Comparison of ENCODE assay signal across 24 cellular contexts in genomic region chr15:35047996-35048395, GRCh38. TPM values are rescaled to one million over a fixed set of nuclear protein-coding genes. Genes with fewer than 3 reads are reported as not detected.
DNase-seq lines count a peak whose midpoint lies in the region; ATAC-seq, FAIRE-seq and TF ChIP-seq lines count a peak whose summit lies in the region.
"Had no signal": no experiment of that assay in that cellular context is flagged by ENCODE, and none has a peak within 500 bp of the region (broad histone marks: within the 10 kb centered on the region; RNA-seq: fewer than 3 reads in every experiment).

No MANE protein-coding gene starts in this region.

- H3K14ac ChIP-seq in mesenchymal stem cell (ENCODE audit: low read length in 2 of 2): no peak overlapping the region

- H2AK5ac ChIP-seq in mesenchymal stem cell (ENCODE audit: low read length, severe bottlenecking): no peak overlapping the region

- POLR2A ChIA-PET in A549 (lab: Yijun Ruan, JAX): no interaction called here

- no peak overlapping the region for H2BK12ac ChIP-seq in mesenchymal stem cell (ENCODE audit: low read length in 2 of 2)

- H3K4me2 ChIP-seq in A549 (peak overlapping the region; percentile 3; the same call in 1 of the 3 replicates), mesenchymal stem cell (ENCODE audit: low read length, poor library complexity, severe bottlenecking) (no peak overlapping the region)
- H3K4me2 ChIP-seq: BLaER1 had no signal

- H3K27me3 ChIP-seq in mesenchymal stem cell (ENCODE audit: control insufficient read depth in 1 of 2, insufficient read depth in 1 of 2, low read length in 2 of 2): no peaks in the 10 kb centered on the region
- H3K27me3 ChIP-seq: BE2C, BLaER1 had no signal

- no peak overlapping the region for H3K27ac ChIP-seq in A549
- peak overlapping the region; percentile 90 for H3K27ac ChIP-seq in mesenchymal stem cell (ENCODE audit: low read length, poor library complexity, severe bottlenecking)
- H3K27ac ChIP-seq: 22Rv1, BLaER1 had no signal

- H3K4me1 ChIP-seq in A549 (peaks cover 5% of the 10 kb centered on the region; the same call in 2 of the 3 replicates), mesenchymal stem cell (ENCODE audit: control insufficient read depth, insufficient read depth, low read depth, low read length) (peaks cover 3% of the 10 kb centered on the region)
- H3K4me1 ChIP-seq: BE2C, BLaER1 had no signal

- no peak overlapping the region for H2AFZ ChIP-seq in mesenchymal stem cell (ENCODE audit: low read depth, low read length)

- no peak overlapping the region for H3K18ac ChIP-seq in mesenchymal stem cell (ENCODE audit: low read depth in 1 of 2, low read length in 2 of 2)

- no peak overlapping the region for H2BK5ac ChIP-seq in mesenchymal stem cell (ENCODE audit: low read depth, low read length, poor library complexity, severe bottlenecking)

- H3K36me3 ChIP-seq in mesenchymal stem cell (ENCODE audit: control insufficient read depth in 1 of 2, insufficient read depth in 2 of 2, low read depth in 1 of 2, low read length in 2 of 2): no peaks in the 10 kb centered on the region
- H3K36me3 ChIP-seq: BE2C, BLaER1 had no signal

- CTCF ChIA-PET in A549 (lab: Yijun Ruan, JAX): no interaction called here

- no peak for ATAC-seq in A549
- ATAC-seq in activated CD4-positive, CD25-positive, alpha-beta regulatory T cell treated with anti-CD3 and anti-CD28 coated beads, Interleukin-2, amount 50 U/mL, for 24 hours: no peak

- no peaks in the 10 kb centered on the region for H3K79me1 ChIP-seq in mesenchymal stem cell (replicated peaks; ENCODE audit: low read length, poor library complexity, severe bottlenecking)

- FAIRE-seq in A549 (lab: Jason Lieb, UNC): no peak
- FAIRE-seq: GM12891, GM18507 had no signal

- TF ChIP-seq EP300 in A549 (IDR thresholded peaks at IDR 0.05): no peak

- no peak overlapping the region for H2BK120ac ChIP-seq in mesenchymal stem cell (ENCODE audit: low read depth, low read length)

- no peak overlapping the region for H4K91ac ChIP-seq in mesenchymal stem cell (ENCODE audit: low read length)

- H3K4me3 ChIP-seq in A549: no peak overlapping the region
- no peak overlapping the region for H3K4me3 ChIP-seq in mesenchymal stem cell (ENCODE audit: insufficient read depth in 1 of 2, low read depth in 1 of 2, low read length in 2 of 2)
- H3K4me3 ChIP-seq: BLaER1 had no signal

- no peak overlapping the region for H4K8ac ChIP-seq in mesenchymal stem cell (ENCODE audit: low read length)

- no peak overlapping the region for H3K23ac ChIP-seq in mesenchymal stem cell (ENCODE audit: low read length in 2 of 2)

- TF ChIP-seq POLR2A in A549 (IDR thresholded peaks at IDR 0.05; ENCODE audit: low read length): no peak

- DNase-seq in A549 (ENCODE audit: low read depth in 1 of 2, low spot score in 1 of 2) (no peak), glomerular visceral epithelial cell (ENCODE audit: extremely low spot score) (peak; percentile 4), mesenchymal stem cell (no peak)
- DNase-seq in stimulated activated naive CD4-positive, alpha-beta T cell (lab: John Stamatoyannopoulos, UW): no peak
- DNase-seq in central memory CD4-positive, alpha-beta T cell: no peak
- DNase-seq: BE2C; C1 segment of cervical spinal cord; CD4-positive, alpha-beta memory T cell; CD4-positive, CD25-positive, alpha-beta regulatory T cell; CD8-positive, alpha-beta memory T cell; COR-L47; DMS 273 treated with DMSO at 0.1 percent for 48 hours; DMS153; DMS53; DMS79; DND-41; EL; GF-D8 had no signal

- H3K4ac ChIP-seq in mesenchymal stem cell (ENCODE audit: low read depth in 1 of 2, low read length in 2 of 2): no peak overlapping the region

- no peak for TF ChIP-seq RAD21 in A549 (conservative IDR thresholded peaks at IDR 0.05 in 1 of 2, IDR thresholded peaks at IDR 0.05 in 1 of 2)

- H2BK15ac ChIP-seq in mesenchymal stem cell (ENCODE audit: low read depth, poor library complexity, severe bottlenecking): no peak overlapping the region

- TF ChIP-seq CTCF in A549 (IDR thresholded peaks at IDR 0.05): no peak

- H3K9me3 ChIP-seq in A549 (no peaks in the 10 kb centered on the region), mesenchymal stem cell (ENCODE audit: control insufficient read depth, low read length) (no peaks in the 10 kb centered on the region)
- H3K9me3 ChIP-seq: BE2C, BLaER1 had no signal

- H3K9ac ChIP-seq in mesenchymal stem cell (ENCODE audit: low read length): no peak overlapping the region
- H3K9ac ChIP-seq: BLaER1 had no signal

TF ChIP-seq in A549, 52 proteins besides CTCF, POLR2A, EP300 and RAD21:
- TF ChIP-seq HDAC2 (IDR thresholded peaks at IDR 0.05): no peak
- no peak for TF ChIP-seq TFCP2L1 (CRISPR knock-in tag; IDR thresholded peaks at IDR 0.05)
- TF ChIP-seq EHF (CRISPR knock-in tag; IDR thresholded peaks at IDR 0.05): no peak
- TF ChIP-seq CHD4 (IDR thresholded peaks at IDR 0.05; ENCODE audit: borderline replicate concordance): no peak
- TF ChIP-seq SREBF2 (IDR thresholded peaks at IDR 0.05): no peak
- TF ChIP-seq HOXB5 (CRISPR knock-in tag; IDR thresholded peaks at IDR 0.05): no peak
- TF ChIP-seq KDM1A (IDR thresholded peaks at IDR 0.05; ENCODE audit: low read depth): no peak
- no peak for TF ChIP-seq NR3C1 (IDR thresholded peaks at IDR 0.05)
- TF ChIP-seq, protein P1, sequence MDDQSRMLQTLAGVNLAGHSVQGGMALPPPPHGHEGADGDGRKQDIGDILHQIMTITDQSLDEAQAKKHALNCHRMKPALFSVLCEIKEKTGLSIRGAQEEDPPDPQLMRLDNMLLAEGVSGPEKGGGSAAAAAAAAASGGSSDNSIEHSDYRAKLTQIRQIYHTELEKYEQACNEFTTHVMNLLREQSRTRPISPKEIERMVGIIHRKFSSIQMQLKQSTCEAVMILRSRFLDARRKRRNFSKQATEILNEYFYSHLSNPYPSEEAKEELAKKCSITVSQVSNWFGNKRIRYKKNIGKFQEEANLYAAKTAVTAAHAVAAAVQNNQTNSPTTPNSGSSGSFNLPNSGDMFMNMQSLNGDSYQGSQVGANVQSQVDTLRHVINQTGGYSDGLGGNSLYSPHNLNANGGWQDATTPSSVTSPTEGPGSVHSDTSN (IDR thresholded peaks at IDR 0.05): no peak
- no peak for TF ChIP-seq RCOR1 (IDR thresholded peaks at IDR 0.05; ENCODE audit: low read depth, low read length)
- no peak for TF ChIP-seq ZC3H11A (IDR thresholded peaks at IDR 0.05)
- TF ChIP-seq HEYL (CRISPR knock-in tag; IDR thresholded peaks at IDR 0.05): no peak
- TF ChIP-seq MAZ (IDR thresholded peaks at IDR 0.05; ENCODE audit: borderline replicate concordance, low read depth, low read length): no peak
- no peak for TF ChIP-seq TP53 (CRISPR knock-in tag; IDR thresholded peaks at IDR 0.05)
- TF ChIP-seq RARB (CRISPR knock-in tag; IDR thresholded peaks at IDR 0.05): no peak
- TF ChIP-seq CHD2 (IDR thresholded peaks at IDR 0.05; ENCODE audit: low read length, partially characterized antibody): no peak
- TF ChIP-seq, protein P2, sequence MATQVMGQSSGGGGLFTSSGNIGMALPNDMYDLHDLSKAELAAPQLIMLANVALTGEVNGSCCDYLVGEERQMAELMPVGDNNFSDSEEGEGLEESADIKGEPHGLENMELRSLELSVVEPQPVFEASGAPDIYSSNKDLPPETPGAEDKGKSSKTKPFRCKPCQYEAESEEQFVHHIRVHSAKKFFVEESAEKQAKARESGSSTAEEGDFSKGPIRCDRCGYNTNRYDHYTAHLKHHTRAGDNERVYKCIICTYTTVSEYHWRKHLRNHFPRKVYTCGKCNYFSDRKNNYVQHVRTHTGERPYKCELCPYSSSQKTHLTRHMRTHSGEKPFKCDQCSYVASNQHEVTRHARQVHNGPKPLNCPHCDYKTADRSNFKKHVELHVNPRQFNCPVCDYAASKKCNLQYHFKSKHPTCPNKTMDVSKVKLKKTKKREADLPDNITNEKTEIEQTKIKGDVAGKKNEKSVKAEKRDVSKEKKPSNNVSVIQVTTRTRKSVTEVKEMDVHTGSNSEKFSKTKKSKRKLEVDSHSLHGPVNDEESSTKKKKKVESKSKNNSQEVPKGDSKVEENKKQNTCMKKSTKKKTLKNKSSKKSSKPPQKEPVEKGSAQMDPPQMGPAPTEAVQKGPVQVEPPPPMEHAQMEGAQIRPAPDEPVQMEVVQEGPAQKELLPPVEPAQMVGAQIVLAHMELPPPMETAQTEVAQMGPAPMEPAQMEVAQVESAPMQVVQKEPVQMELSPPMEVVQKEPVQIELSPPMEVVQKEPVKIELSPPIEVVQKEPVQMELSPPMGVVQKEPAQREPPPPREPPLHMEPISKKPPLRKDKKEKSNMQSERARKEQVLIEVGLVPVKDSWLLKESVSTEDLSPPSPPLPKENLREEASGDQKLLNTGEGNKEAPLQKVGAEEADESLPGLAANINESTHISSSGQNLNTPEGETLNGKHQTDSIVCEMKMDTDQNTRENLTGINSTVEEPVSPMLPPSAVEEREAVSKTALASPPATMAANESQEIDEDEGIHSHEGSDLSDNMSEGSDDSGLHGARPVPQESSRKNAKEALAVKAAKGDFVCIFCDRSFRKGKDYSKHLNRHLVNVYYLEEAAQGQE (IDR thresholded peaks at IDR 0.05): no peak
- no peak for TF ChIP-seq MYC (IDR thresholded peaks at IDR 0.05; ENCODE audit: borderline replicate concordance, low read length)

RNA-seq across cellular contexts. Expression of gene NANOGP8, which starts 37.1 kb away (rescaled TPM):
- polyA plus RNA-seq in A549 (2011; rRNA removed): not detected in 2 replicates
- not detected in 2 replicates for polyA plus RNA-seq in A549 (2012; cell fraction: cytosol; rRNA removed)
- polyA plus RNA-seq in A549 (2012; cell fraction: nucleus; rRNA removed): not detected in 2 replicates
- polyA plus RNA-seq in A549 (2017; fragmentation: RNase III; extraction: RNeasy Plus Mini Kit Qiagen cat#74134 plus additional on column Dnase treatment): not detected in 3 replicates
- 0.29 TPM in 1 of 2 replicates, not detected in the other for polyA minus RNA-seq in A549 (2011; rRNA and poly(A)+ RNA removed)
- polyA plus RNA-seq in mesenchymal stem cell (2013, experiment 1 of 2): not detected
- not detected for polyA plus RNA-seq in mesenchymal stem cell (2013, experiment 2 of 2)
- polyA plus RNA-seq: CD14-positive monocyte; CD4-positive, alpha-beta memory T cell; CD4-positive, CD25-positive, alpha-beta regulatory T cell; CD8-positive, alpha-beta memory T cell had no signal

RNA-seq across cellular contexts. Expression of gene ZNF770, which starts 59.9 kb away (rescaled TPM):
- 46.2 and 49.0 TPM in 2 replicates for polyA plus RNA-seq in A549 (2011; rRNA removed)
- polyA plus RNA-seq in A549 (2012; cell fraction: cytosol; rRNA removed): 4.2 and 5.0 TPM in 2 replicates
- 2.0 and 3.3 TPM in 2 replicates for polyA plus RNA-seq in A549 (2012; cell fraction: nucleus; rRNA removed)
- 23.8 to 25.1 TPM (median 24.9 TPM) in 3 replicates for polyA plus RNA-seq in A549 (2017; fragmentation: RNase III; extraction: RNeasy Plus Mini Kit Qiagen cat#74134 plus additional on column Dnase treatment)
- 21.1 and 33.6 TPM in 2 replicates for polyA minus RNA-seq in A549 (2011; rRNA and poly(A)+ RNA removed)
- polyA plus RNA-seq in mesenchymal stem cell (2013, experiment 1 of 2): 17.9 TPM
- polyA plus RNA-seq in mesenchymal stem cell (2013, experiment 2 of 2): 18.7 TPM
